ENCODE assay signal across 8 cellular contexts in the genomic region with DNA sequence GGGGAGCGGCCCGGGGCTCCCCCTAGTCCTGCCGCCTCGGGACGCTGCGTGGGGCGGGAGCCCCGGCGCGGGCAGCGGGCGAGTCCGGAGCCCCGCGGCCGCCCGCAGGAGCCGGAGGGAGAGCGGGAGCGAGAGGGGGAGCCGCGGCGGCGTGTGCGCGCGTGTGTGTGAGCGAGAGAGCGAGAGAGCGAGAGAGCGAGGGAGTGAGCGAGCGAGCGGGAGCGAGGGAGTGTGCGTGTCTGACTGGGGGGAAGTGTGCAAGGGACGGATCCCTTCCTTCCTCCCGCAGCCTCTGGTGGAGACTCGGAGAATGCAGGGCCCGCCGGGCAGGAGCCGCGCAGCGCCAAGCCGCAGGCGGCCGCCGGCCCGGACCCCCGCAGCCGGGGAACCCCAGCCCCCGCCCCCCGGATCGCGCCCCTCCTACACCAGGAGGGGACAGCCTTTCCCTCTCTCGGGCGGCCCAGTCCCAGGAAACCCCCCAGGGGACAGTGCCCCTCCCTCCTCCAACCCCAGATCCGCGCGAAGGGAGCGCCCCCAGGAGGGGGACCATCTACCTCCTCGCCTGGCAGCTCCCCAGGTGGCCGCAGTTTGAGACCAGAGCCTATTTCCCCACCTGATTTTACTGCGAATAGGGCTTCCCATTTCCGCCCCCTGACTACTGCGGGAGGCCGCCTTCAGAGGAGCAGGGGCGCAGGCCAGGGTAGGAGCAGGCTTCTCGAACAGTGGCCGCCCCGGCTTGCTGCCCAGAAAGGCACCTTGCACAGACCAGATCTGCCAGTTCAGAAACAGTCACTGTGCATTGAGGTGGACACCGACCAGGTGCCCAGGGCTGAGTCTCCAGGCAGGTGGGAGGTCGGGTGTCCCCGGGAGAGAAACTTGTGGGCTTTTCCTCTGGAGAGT.
DNase-seq lines count a peak whose midpoint lies in the region; ATAC-seq lines count a peak whose summit lies in the region.

A gene with protein sequence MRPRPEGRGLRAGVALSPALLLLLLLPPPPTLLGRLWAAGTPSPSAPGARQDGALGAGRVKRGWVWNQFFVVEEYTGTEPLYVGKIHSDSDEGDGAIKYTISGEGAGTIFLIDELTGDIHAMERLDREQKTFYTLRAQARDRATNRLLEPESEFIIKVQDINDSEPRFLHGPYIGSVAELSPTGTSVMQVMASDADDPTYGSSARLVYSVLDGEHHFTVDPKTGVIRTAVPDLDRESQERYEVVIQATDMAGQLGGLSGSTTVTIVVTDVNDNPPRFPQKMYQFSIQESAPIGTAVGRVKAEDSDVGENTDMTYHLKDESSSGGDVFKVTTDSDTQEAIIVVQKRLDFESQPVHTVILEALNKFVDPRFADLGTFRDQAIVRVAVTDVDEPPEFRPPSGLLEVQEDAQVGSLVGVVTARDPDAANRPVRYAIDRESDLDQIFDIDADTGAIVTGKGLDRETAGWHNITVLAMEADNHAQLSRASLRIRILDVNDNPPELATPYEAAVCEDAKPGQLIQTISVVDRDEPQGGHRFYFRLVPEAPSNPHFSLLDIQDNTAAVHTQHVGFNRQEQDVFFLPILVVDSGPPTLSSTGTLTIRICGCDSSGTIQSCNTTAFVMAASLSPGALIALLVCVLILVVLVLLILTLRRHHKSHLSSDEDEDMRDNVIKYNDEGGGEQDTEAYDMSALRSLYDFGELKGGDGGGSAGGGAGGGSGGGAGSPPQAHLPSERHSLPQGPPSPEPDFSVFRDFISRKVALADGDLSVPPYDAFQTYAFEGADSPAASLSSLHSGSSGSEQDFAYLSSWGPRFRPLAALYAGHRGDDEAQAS (minus strand): TSS at position 241 of the 900 bp plus-strand sequence. CDS start 57,204 bp downstream, outside the sequence.

- ATAC-seq in HG03571 (IDR thresholded peaks at IDR 0.05; ENCODE audit: unreplicated experiment): no peak

- DNase-seq in GM03348 (ENCODE audit: low spot score): peak; percentile 83
- DNase-seq in NCI-H1092 treated with DMSO at 0.1 percent for 48 hours (lab: John Stamatoyannopoulos, UW): peak; percentile 34
- DNase-seq in T-helper 9 cell: peak; percentile 32
- peak in 55 of 61 donors; percentile 4 to 84 (median 53) for DNase-seq in caudate nucleus (lab: John Stamatoyannopoulos, UW)
- DNase-seq in iris pigment epithelial cell (ENCODE audit: low read depth): peak; percentile 38
- DNase-seq in stimulated activated CD4-positive, alpha-beta T cell treated with anti-CD3 and anti-CD28 coated beads, Interleukin-1b, Interleukin-23, amount 100 ng/mL, for 48 hours: peak; percentile 37
- no peak for DNase-seq in SHP77 treated with DMSO at 0.1 percent for 48 hours (lab: John Stamatoyannopoulos, UW)

- no peak within 1 kb of the TSS for H3K27ac ChIP-seq in caudate nucleus (ENCODE audit: low read depth, low read length)
